ENCODE assay signal across 8 cellular contexts in the genomic region with DNA sequence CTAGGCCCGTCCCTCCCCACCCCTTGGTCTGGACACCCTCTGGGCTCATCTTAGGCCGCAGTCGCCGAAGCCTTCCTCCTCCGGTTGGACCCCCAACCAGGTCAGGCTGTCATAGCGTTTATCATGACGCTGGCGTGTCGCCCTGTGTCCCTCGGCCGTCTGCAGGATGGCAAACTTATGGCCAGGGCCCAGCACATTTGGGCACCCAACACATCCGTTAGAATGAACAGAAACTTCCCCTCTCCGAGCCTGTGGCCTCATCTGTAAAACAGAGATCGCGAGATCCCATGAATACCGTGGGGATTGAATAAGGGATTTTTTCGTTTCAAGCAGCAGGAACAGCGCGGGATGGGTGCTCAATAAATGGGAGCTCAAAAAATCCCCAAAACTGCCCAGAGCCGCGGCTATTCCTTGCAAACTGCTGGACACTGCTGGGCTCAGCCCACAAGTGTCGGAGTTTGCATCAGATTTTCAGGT. TPM values are rescaled to one million over a fixed set of nuclear protein-coding genes. Genes with fewer than 3 reads are reported as not detected.
DNase-seq lines count a peak whose midpoint lies in the region; ATAC-seq and TF ChIP-seq lines count a peak whose summit lies in the region.

No MANE protein-coding gene starts in this region.

- H3K36me3 Mint-ChIP-seq in WTC11, result 0 out of 2 replicates have a peak, but pooled peaks cover 3% of the 10 kb centered on the region

- DNase-seq in NCI-H82 (lab: John Stamatoyannopoulos, UW) (peak; percentile 62), NCI-H82 treated with DMSO at 0.1 percent for 48 hours (lab: John Stamatoyannopoulos, UW; ENCODE audit: unreplicated experiment) (no peak), WTC11 (ENCODE audit: low spot score) (no peak), fibroblast of peridontal ligament (ENCODE audit: extremely low read depth) (peak; percentile 83), osteoblast (ENCODE audit: insufficient read length, low spot score, missing footprints) (peak; percentile 97)
- DNase-seq in effector CD8-positive, alpha-beta T cell (lab: John Stamatoyannopoulos, UW), result no peak

- H3K4me2 ChIP-seq in osteoblast (ENCODE audit: insufficient read depth, low read length), result peak overlapping the region; percentile 93

- H3K9me3 Mint-ChIP-seq in WTC11, result no peaks in the 10 kb centered on the region

- ATAC-seq in GM21515 (IDR thresholded peaks at IDR 0.05; ENCODE audit: unreplicated experiment) (peak; percentile 30), WTC11 (no peak; the same call in 1 of the 2 replicates)

- H3K36me3 ChIP-seq in HUES48 (ENCODE audit: control insufficient read depth, insufficient read depth, low read length) (no peaks in the 10 kb centered on the region), osteoblast (ENCODE audit: insufficient read depth, low read length) (peaks cover 17% of the 10 kb centered on the region)

- H3K4me3 ChIP-seq in HUES48 (ENCODE audit: low read depth, low read length) (peak overlapping the region; percentile 84), osteoblast (ENCODE audit: insufficient read depth, low read length) (peak overlapping the region; percentile 94)

- peak overlapping the region; percentile 92 for H3K27ac Mint-ChIP-seq in WTC11

- H3K4me3 Mint-ChIP-seq in WTC11, result peak overlapping the region; percentile 96

- H2AFZ ChIP-seq in osteoblast (ENCODE audit: low read length), result peak overlapping the region; percentile 91

- POLR2A ChIA-PET in WTC11 (lab: Charles Lee), result interaction anchor here (0.6 to 1.2 kb wide), 3 partner anchors 15 to 821 kb away, joined by 3 to 11 read pairs (median 3); no protein-coding TSS in a partner anchor

- CTCF ChIA-PET in WTC11 (lab: Charles Lee), result interaction anchor here (0.6 to 2.6 kb wide), 7 partner anchors 18 to 164 kb away, joined by 3 to 75 read pairs (median 7); partner anchors contain the start of gene RADIL

- no peaks in the 10 kb centered on the region; the same call in 1 of the 2 replicates for H3K27me3 Mint-ChIP-seq in WTC11 (ENCODE audit: low read depth)

- TF ChIP-seq CTCF in WTC11 (IDR thresholded peaks at IDR 0.05) (no peak), osteoblast (IDR thresholded peaks at IDR 0.05; ENCODE audit: extremely low read depth, low read depth, low read length) (no peak)

- H3K4me1 Mint-ChIP-seq in WTC11, result peaks cover 16% of the 10 kb centered on the region

- peak overlapping the region; percentile 85 for H3K27ac ChIP-seq in HUES48 (ENCODE audit: low read depth, low read length)
- peak overlapping the region; percentile 95 for H3K27ac ChIP-seq in osteoblast (ENCODE audit: low read depth, low read length)

- peaks cover 35% of the 10 kb centered on the region for H3K79me2 ChIP-seq in osteoblast (ENCODE audit: insufficient read depth, low read length)

- H3K4me1 ChIP-seq in HUES48 (ENCODE audit: control insufficient read depth, insufficient read depth, low read length) (0 out of 2 replicates have a peak, but pooled peaks cover 4% of the 10 kb centered on the region), osteoblast (ENCODE audit: insufficient read depth, low read length) (peaks cover 16% of the 10 kb centered on the region)

- H3K9ac ChIP-seq in HUES48 (ENCODE audit: low read depth, low read length), result peak overlapping the region; percentile 70

- H3K9me3 ChIP-seq in HUES48 (ENCODE audit: control insufficient read depth, insufficient read depth, low read length) (no peaks in the 10 kb centered on the region), osteoblast (ENCODE audit: low read depth, low read length) (no peaks in the 10 kb centered on the region)

- H3K27me3 ChIP-seq in HUES48 (ENCODE audit: control insufficient read depth, insufficient read depth, low read length) (no peaks in the 10 kb centered on the region), osteoblast (ENCODE audit: insufficient read depth, low read length) (no peaks in the 10 kb centered on the region)

- H4K20me1 ChIP-seq in osteoblast (ENCODE audit: insufficient read depth, low read length), result peaks cover 14% of the 10 kb centered on the region

TF ChIP-seq in WTC11, 78 proteins besides CTCF, POLR2A, EP300 and RAD21:
- TF ChIP-seq ZNF138 (CRISPR knock-in tag; conservative IDR thresholded peaks at IDR 0.05), result no peak

RNA-seq across cellular contexts. Expression of gene AP5Z1, which starts 0.6 kb away (rescaled TPM):
- total RNA-seq in WTC11 (2021) (25.6 to 29.4 TPM (median 27.9 TPM) in 3 replicates), osteoblast (63.9 and 73.1 TPM in 2 replicates)

Comparison
In these comparisons a context has a peak if more than half of its experiments do, and no peak if none do; other contexts are left out.
1. DNase-seq: peak in NCI-H82 (single experiment), fibroblast of peridontal ligament (single experiment) and osteoblast (single experiment); none in NCI-H82 treated with DMSO at 0.1 percent for 48 hours (single experiment), WTC11 (single experiment) and effector CD8-positive, alpha-beta T cell (single experiment).